ENCODE assay signal across 8 cellular contexts in genomic region chr2:197435598-197436435, GRCh38. TPM values are rescaled to one million over a fixed set of nuclear protein-coding genes. Genes with fewer than 3 reads are reported as not detected.
DNase-seq lines count a peak whose midpoint lies in the region; ATAC-seq and TF ChIP-seq lines count a peak whose summit lies in the region.

No MANE protein-coding gene starts in this region.

- H3K36me3 ChIP-seq in left lung (no peaks in the 10 kb centered on the region), transverse colon (no peaks in the 10 kb centered on the region)

- peak; percentile 34 for DNase-seq in EH (ENCODE audit: low read depth)
- DNase-seq in left lung, result no peak
- DNase-seq in transverse colon, result no peak
- DNase-seq in NCI-H1048 (lab: John Stamatoyannopoulos, UW), result no peak
- DNase-seq in SW 1271 (lab: John Stamatoyannopoulos, UW), result no peak

- TF ChIP-seq CTCF in left lung (IDR thresholded peaks at IDR 0.05) (no peak), transverse colon (IDR thresholded peaks at IDR 0.05) (no peak)

- H3K4me3 ChIP-seq in left lung (peak overlapping the region; percentile 70 to 84), transverse colon (peak overlapping the region; percentile 39 to 97 (median 84))

- TF ChIP-seq EP300 in transverse colon (IDR thresholded peaks at IDR 0.05; ENCODE audit: low read depth), result no peak

- H3K9me3 ChIP-seq in left lung, result no peaks in the 10 kb centered on the region
- H3K9me3 ChIP-seq in transverse colon, result no peaks in the 10 kb centered on the region

- H3K27ac ChIP-seq in angular gyrus (ENCODE audit: low read depth, low read length), result peak overlapping the region; percentile 95
- H3K27ac ChIP-seq in left lung, result peak overlapping the region; percentile 97 to 98
- peak overlapping the region; percentile 94 to 99 (median 98) for H3K27ac ChIP-seq in transverse colon

- 24 to 27% methylated on average over 11 to 17 of the region's 17 CpGs for WGBS in transverse colon (ENCODE audit: low coverage in 1 of 2), 2 donors

- intact Hi-C loops in left lung (cut with DNase I) (no loop called here), transverse colon (cut with DNase I; ENCODE audit: low total_unique reads) (loop anchor here (2.0 kb wide), 1 partner anchor 63 kb away; the partner anchor contains the start of gene HSPD1)

- TF ChIP-seq POLR2A in transverse colon (IDR thresholded peaks at IDR 0.05), result no peak

- peak; percentile 0 for ATAC-seq in HG03280 (IDR thresholded peaks at IDR 0.05; ENCODE audit: unreplicated experiment)
- no peak for ATAC-seq in left lung
- no peak for ATAC-seq in HG03097 (IDR thresholded peaks at IDR 0.05; ENCODE audit: low FRiP score, unreplicated experiment)

- no peaks in the 10 kb centered on the region for H3K27me3 ChIP-seq in left lung
- H3K27me3 ChIP-seq in transverse colon, result no peaks in the 10 kb centered on the region

- H3K4me1 ChIP-seq in left lung (peaks cover 20 to 40% of the 10 kb centered on the region in 2 donors), transverse colon (peaks cover 19 to 39% (median 33%) of the 10 kb centered on the region in 4 donors)

- in situ Hi-C loops in transverse colon (cut with MboI; ENCODE audit: low pct_ligation_motif_present in 1 of 4, low pct_unique_long_range_greater_than_20kb in 1 of 4, low sequenced_read_pairs in 3 of 4), result loop anchor here in 1 of 4 donors (10.0 kb wide), 1 partner anchor 59 kb away; the partner anchor contains the start of gene HSPD1

RNA-seq across cellular contexts. Expression of gene SF3B1, which starts 1.0 kb away (rescaled TPM):
- total RNA-seq in left lung (100 to 1,000 TPM; 203 to 253 TPM), transverse colon (100 to 1,000 TPM; 282 to 531 (median 394) TPM)

RNA-seq across cellular contexts. Expression of gene COQ10B, which starts 17.5 kb away (rescaled TPM):
- total RNA-seq in left lung (10 to 100 TPM; 26.3 to 28.3 TPM), transverse colon (10 to 100 TPM; 10.1 to 80.8 (median 30.7) TPM)
